Comparison of ENCODE assay signal across 13 cellular contexts in genomic region chr15:71279757-71280141, GRCh38.
DNase-seq lines count a peak whose midpoint lies in the region; ATAC-seq and TF ChIP-seq lines count a peak whose summit lies in the region.
"Had no signal": no experiment of that assay in that cellular context is flagged by ENCODE, and none has a peak within 500 bp of the region (broad histone marks: within the 10 kb centered on the region; RNA-seq: fewer than 3 reads in every experiment).

No MANE protein-coding gene starts in this region.

- H3K36me3 ChIP-seq in brain microvascular endothelial cell (replicated peaks) (no peaks in the 10 kb centered on the region), skeletal muscle satellite cell (ENCODE audit: insufficient read depth, low read length) (no peaks in the 10 kb centered on the region)
- H3K36me3 ChIP-seq: BE2C had no signal

- ATAC-seq in GM18858 (IDR thresholded peaks at IDR 0.05; ENCODE audit: unreplicated experiment) = no peak
- no peak for ATAC-seq in HG02840 (IDR thresholded peaks at IDR 0.05; ENCODE audit: low FRiP score, unreplicated experiment)
- no peak for ATAC-seq in HG03108 (IDR thresholded peaks at IDR 0.05; ENCODE audit: unreplicated experiment)

- no peak overlapping the region for H3K4me3 ChIP-seq in brain microvascular endothelial cell (ENCODE audit: low read depth, low read length)
- no peak overlapping the region for H3K4me3 ChIP-seq in skeletal muscle satellite cell (ENCODE audit: low read length)

- TF ChIP-seq CTCF in brain microvascular endothelial cell (IDR thresholded peaks at IDR 0.05; ENCODE audit: low read depth, low read length, missing control alignments) = no peak

- peak overlapping the region; percentile 43 for H3K4me2 ChIP-seq in skeletal muscle satellite cell (ENCODE audit: low read length)

- peak; percentile 38 for DNase-seq in HT-29 (ENCODE audit: low spot score)
- no peak for DNase-seq in brain microvascular endothelial cell
- DNase-seq in iris pigment epithelial cell (ENCODE audit: low read depth) = peak; percentile 54
- DNase-seq in medulla oblongata (ENCODE audit: extremely low spot score) = no peak
- DNase-seq: activated naive CD4-positive, alpha-beta T cell treated with Interleukin-2 at 50 U/mL for 16 hours; central memory CD4-positive, alpha-beta T cell; midbrain; NCI-H446 had no signal

- H3K27me3 ChIP-seq in brain microvascular endothelial cell (replicated peaks) = no peaks in the 10 kb centered on the region
- H3K27me3 ChIP-seq in skeletal muscle satellite cell (ENCODE audit: control insufficient read depth, insufficient read depth, low read length) = no peaks in the 10 kb centered on the region
- H3K27me3 ChIP-seq: BE2C had no signal

- H3K9ac ChIP-seq in skeletal muscle satellite cell (ENCODE audit: low read depth, low read length) = peak overlapping the region; percentile 48

- H3K4me1 ChIP-seq in skeletal muscle satellite cell (ENCODE audit: control insufficient read depth, insufficient read depth, low read length) = peaks cover 66% of the 10 kb centered on the region

- in situ Hi-C loops in brain microvascular endothelial cell (cut with HindIII; ENCODE audit: low pct_ligation_motif_present, low sequenced_read_pairs) = no loop called here

- peak overlapping the region; percentile 93 for H3K27ac ChIP-seq in brain microvascular endothelial cell

- H3K9me3 ChIP-seq in skeletal muscle satellite cell (replicated peaks; ENCODE audit: low read length) = no peaks in the 10 kb centered on the region
- H3K9me3 ChIP-seq: BE2C had no signal

Comparison
In these comparisons a context has a peak if more than half of its experiments do, and no peak if none do; other contexts are left out.
1. DNase-seq: peak in HT-29 (single experiment) and iris pigment epithelial cell (single experiment); none in brain microvascular endothelial cell (single experiment) and medulla oblongata (single experiment).